9 cellular contexts compared by ENCODE assay signal in the genomic region with DNA sequence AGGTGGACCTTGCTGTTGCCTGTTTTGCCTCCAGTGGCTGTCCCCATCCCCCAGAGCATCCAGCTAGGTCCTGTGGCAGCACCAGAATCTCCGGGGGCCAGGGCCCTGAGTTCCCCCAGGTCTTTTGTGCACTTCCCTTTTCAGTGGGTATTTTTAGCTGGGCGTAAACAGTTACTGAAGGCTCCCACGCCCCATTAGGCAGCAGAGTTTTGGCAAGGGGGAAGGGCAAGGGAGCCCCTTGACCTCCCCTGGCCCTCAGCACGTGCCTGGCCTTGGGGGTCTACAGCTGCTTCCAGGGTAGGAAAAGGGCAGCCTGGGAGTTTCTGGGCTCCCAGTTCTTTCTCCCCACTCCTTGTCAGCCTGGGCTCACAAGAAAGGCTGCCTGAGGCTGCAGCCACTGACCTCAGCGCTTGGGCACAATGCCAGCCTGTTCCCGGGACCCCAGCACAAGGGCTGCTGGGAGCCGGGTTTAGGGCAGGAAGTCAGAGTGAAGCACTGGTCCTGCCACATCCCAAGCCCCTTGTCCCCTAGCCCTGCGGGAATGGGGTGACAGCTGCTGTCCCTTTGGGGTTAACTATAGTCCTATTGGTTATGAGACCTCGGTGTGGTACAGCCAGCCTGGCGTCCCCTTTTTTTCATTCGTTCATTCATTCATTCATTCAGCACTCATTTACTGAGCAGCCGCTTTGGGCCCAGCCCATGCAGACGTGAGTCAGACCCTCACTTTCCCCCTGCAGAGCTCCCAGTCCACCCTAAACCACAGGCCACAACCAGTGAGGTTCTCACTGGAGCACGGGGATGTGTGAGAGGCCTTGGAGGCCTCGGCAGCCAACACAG. TPM values are rescaled to one million over a fixed set of nuclear protein-coding genes. Genes with fewer than 3 reads are reported as not detected.
DNase-seq lines count a peak whose midpoint lies in the region; ATAC-seq lines count a peak whose summit lies in the region.
"Had no signal": no experiment of that assay in that cellular context is flagged by ENCODE, and none has a peak within 500 bp of the region (broad histone marks: within the 10 kb centered on the region; RNA-seq: fewer than 3 reads in every experiment).

No MANE protein-coding gene starts in this region.

- DNase-seq in GDM1 (lab: John Stamatoyannopoulos, UW) = peak; percentile 66
- peak; percentile 86 to 93 for DNase-seq in Kasumi-1 (lab: John Stamatoyannopoulos, UW)
- peak; percentile 30 for DNase-seq in activated T-helper 9 cell treated with anti-CD3 and anti-CD28 coated beads, Interleukin-2, amount 50 U/mL, for 16 hours (ENCODE audit: low read depth)
- DNase-seq in left ventricle myocardium superior = peak; percentile 91

- ATAC-seq in left ventricle myocardium superior = peak; percentile 49
- ATAC-seq in GM21381 (IDR thresholded peaks at IDR 0.05; ENCODE audit: unreplicated experiment) = no peak
- no peak for ATAC-seq in HG03045 (IDR thresholded peaks at IDR 0.05; ENCODE audit: unreplicated experiment)
- no peak for ATAC-seq in GM21786 (IDR thresholded peaks at IDR 0.05; ENCODE audit: unreplicated experiment)

- peak overlapping the region in 20 of 21 experiments; percentile 55 to 100 (median 91) for H3K27ac ChIP-seq in skin epidermis

- intact Hi-C loops in left ventricle myocardium superior (cut with micrococcal nuclease) = no loop called here

- peak overlapping the region in 2 of 7 experiments; percentile 23 to 40 for H3K4me3 ChIP-seq in skin epidermis

RNA-seq across cellular contexts. Expression of a gene that starts 8.4 kb away (rescaled TPM):
- total RNA-seq in left ventricle myocardium superior = 45.8 TPM

RNA-seq across cellular contexts. Expression of a gene that starts 22.3 kb away (rescaled TPM):
- total RNA-seq in left ventricle myocardium superior = 23.5 TPM

RNA-seq across cellular contexts. Expression of a gene that starts 36.1 kb away (rescaled TPM):
- total RNA-seq in left ventricle myocardium superior = 4.1 TPM

RNA-seq across cellular contexts. Expression of a gene that starts 41.7 kb away (rescaled TPM):
- not detected for total RNA-seq in left ventricle myocardium superior
- total RNA-seq: T-helper 1 cell treated with Interleukin-12 subunit alpha and Interleukin-12 subunit beta and Interleukin-4 antibody, amounts not matched to agents 30 ng/mL and 1 ng/mL, for 36 hours had no signal

RNA-seq across cellular contexts. Expression of a gene that starts 52.7 kb away (rescaled TPM):
- total RNA-seq in left ventricle myocardium superior = 47.5 TPM

Comparison
In these comparisons a context has a peak if more than half of its experiments do, and no peak if none do; other contexts are left out.
1. DNase-seq: peak in every context shown above with its lines; median percentile 91 in left ventricle myocardium superior; 90 in Kasumi-1; 66 in GDM1; 30 in activated T-helper 9 cell treated with anti-CD3 and anti-CD28 coated beads, Interleukin-2, amount 50 U/mL, for 16 hours.